ENCODE assay signal across 22 cellular contexts in genomic region chr12:115944392-115944742, GRCh38.
DNase-seq lines count a peak whose midpoint lies in the region; ATAC-seq, FAIRE-seq and TF ChIP-seq lines count a peak whose summit lies in the region.
"Had no signal": no experiment of that assay in that cellular context is flagged by ENCODE, and none has a peak within 500 bp of the region (broad histone marks: within the 10 kb centered on the region; RNA-seq: fewer than 3 reads in every experiment).

No MANE protein-coding gene starts in this region.

- H3K36me3 Mint-ChIP-seq in endodermal cell (ENCODE audit: low read depth) = no peaks in the 10 kb centered on the region
- H3K36me3 Mint-ChIP-seq: CD8-positive, alpha-beta T cell had no signal

- H3K36me3 ChIP-seq in HepG2 (replicated peaks in 1 of 2; ENCODE audit: control insufficient read depth in 1 of 2, insufficient read depth in 2 of 2, low read length in 2 of 2) (no peaks in the 10 kb centered on the region), right lobe of liver (no peaks in the 10 kb centered on the region), endodermal cell (ENCODE audit: control insufficient read depth, insufficient read depth, low read length) (no peaks in the 10 kb centered on the region), subcutaneous abdominal adipose tissue (ENCODE audit: control insufficient read depth in 5 of 5, insufficient read depth in 5 of 5, low read length in 5 of 5) (peaks cover 0 to 6% (median 0%) of the 10 kb centered on the region in 5 donors), heart right ventricle (no peaks in the 10 kb centered on the region)
- H3K36me3 ChIP-seq: BLaER1 treated with 17β-estradiol and CSF1 and Interleukin-3, amounts not matched to agents 10 nM and 100 nM had no signal

- H3K9me3 ChIP-seq in HepG2 (ENCODE audit: low read length) = no peaks in the 10 kb centered on the region
- no peaks in the 10 kb centered on the region for H3K9me3 ChIP-seq in right lobe of liver
- no peaks in the 10 kb centered on the region for H3K9me3 ChIP-seq in endodermal cell (ENCODE audit: control insufficient read depth, low read length)
- H3K9me3 ChIP-seq in subcutaneous abdominal adipose tissue (ENCODE audit: control insufficient read depth in 5 of 5, low read length in 5 of 5) = no peaks in the 10 kb centered on the region
- peaks cover 0 to 9% (median 0%) of the 10 kb centered on the region in 11 donors for H3K9me3 ChIP-seq in heart right ventricle
- H3K9me3 ChIP-seq: Caco-2 had no signal

- WGBS in HepG2 (ENCODE audit: low lambda C conversion rate) = 70% methylated on average over 8 of the region's 8 CpGs
- 94% methylated on average over 8 of the region's 8 CpGs for WGBS in right lobe of liver (ENCODE audit: insufficient coverage, low coverage, low lambda C conversion rate, missing lambda C conversion rate)
- WGBS in endodermal cell (ENCODE audit: insufficient coverage in 1 of 2, insufficient read length in 1 of 2), 2 experiments = 94 to 98% methylated on average over 6 to 8 of the region's 8 CpGs
- 97% methylated on average over 8 of the region's 8 CpGs for WGBS in heart right ventricle, 2 donors

- no peak for FAIRE-seq in HepG2 (lab: Jason Lieb, UNC)
- FAIRE-seq: A549, D721Med, G401.6, GM12891 had no signal

- DNase-seq in HepG2 (ENCODE audit: low spot score) = no peak
- DNase-seq in right lobe of liver = no peak
- peak; percentile 38 for DNase-seq in endodermal cell
- DNase-seq in foreskin fibroblast = no peak
- no peak for DNase-seq in heart right ventricle
- DNase-seq: AML-193; Caco-2; Calu3; CD4-positive, alpha-beta T cell; CD8-positive, alpha-beta T cell; DMS79 treated with DMSO at 0.1 percent for 48 hours; GF-D8 had no signal

- peaks cover 5% of the 10 kb centered on the region for H3K4me1 Mint-ChIP-seq in endodermal cell
- H3K4me1 Mint-ChIP-seq: B cell had no signal

- H2AFZ ChIP-seq in HepG2 (ENCODE audit: low read length) = peak overlapping the region; percentile 18

- no peak for TF ChIP-seq POLR2A in HepG2 (IDR thresholded peaks at IDR 0.05; ENCODE audit: insufficient read depth in 1 of 2, low read depth in 2 of 2, low read length in 2 of 2)
- no peak for TF ChIP-seq POLR2A in right lobe of liver (IDR thresholded peaks at IDR 0.05)

- in situ Hi-C loops in HepG2 (cut with HindIII; ENCODE audit: extremely low pct_ligation_motif_present, low pct_unique_long_range_greater_than_20kb) = no loop called here

- TF ChIP-seq EP300 in HepG2 (IDR thresholded peaks at IDR 0.05; ENCODE audit: low read depth in 2 of 2, low read length in 2 of 2) (no peak), HepG2 (CRISPR knock-in tag; IDR thresholded peaks at IDR 0.05; ENCODE audit: borderline replicate concordance) (no peak)

- BruUV-seq in HepG2 (replicated peaks; lab: Mats Ljungman, UMichigan) = no TSS peak

- no peak for ATAC-seq in HepG2
- no peak for ATAC-seq in right lobe of liver
- no peak for ATAC-seq in GM18858 (IDR thresholded peaks at IDR 0.05; ENCODE audit: unreplicated experiment)
- no peak for ATAC-seq in heart right ventricle
- ATAC-seq: A549; CD8-positive, alpha-beta T cell had no signal

- no peak overlapping the region for H3K27ac Mint-ChIP-seq in endodermal cell
- H3K27ac Mint-ChIP-seq: B cell; CD4-positive, alpha-beta T cell; CD8-positive, alpha-beta T cell had no signal

- no peaks in the 10 kb centered on the region for H3K79me2 ChIP-seq in HepG2 (ENCODE audit: insufficient read depth, low read length)

- intact Hi-C loops in HepG2 (cut with micrococcal nuclease; ENCODE audit: unreplicated experiment) = no loop called here
- intact Hi-C loops in right lobe of liver (cut with DNase I) = no loop called here
- intact Hi-C loops in heart right ventricle (cut with DNase I) = no loop called here

- H3K4me1 ChIP-seq in HepG2 (ENCODE audit: insufficient read depth, low read length) (peaks cover 26% of the 10 kb centered on the region), right lobe of liver (peaks cover 0 to 32% (median 3%) of the 10 kb centered on the region in 4 donors), endodermal cell (ENCODE audit: control insufficient read depth, insufficient read depth, low read length) (no peaks in the 10 kb centered on the region), subcutaneous abdominal adipose tissue (ENCODE audit: control insufficient read depth in 5 of 5, insufficient read depth in 5 of 5, low read length in 5 of 5) (peaks cover 0 to 24% (median 12%) of the 10 kb centered on the region in 5 donors), heart right ventricle (no peaks in the 10 kb centered on the region)
- H3K4me1 ChIP-seq: A549; BLaER1 treated with 17β-estradiol and CSF1 and Interleukin-3, amounts not matched to agents 10 nM and 100 nM; Caco-2 had no signal

- H3K9me3 Mint-ChIP-seq in endodermal cell = no peaks in the 10 kb centered on the region
- H3K9me3 Mint-ChIP-seq: CD4-positive, alpha-beta T cell; CD8-positive, alpha-beta T cell had no signal

- H3K9ac ChIP-seq in HepG2 (ENCODE audit: insufficient read depth, low read depth, low read length) = 0 out of 2 replicates have a peak overlapping the region, but pooled peaks have one; percentile 40
- H3K9ac ChIP-seq in endodermal cell (ENCODE audit: extremely low read depth, low read length, poor library complexity, severe bottlenecking) = no peak overlapping the region
- H3K9ac ChIP-seq in subcutaneous abdominal adipose tissue (ENCODE audit: low read length in 5 of 5) = peak overlapping the region in 1 of 5 donors; percentile 47
- H3K9ac ChIP-seq: BLaER1 treated with 17β-estradiol and CSF1 and Interleukin-3, amounts not matched to agents 10 nM and 100 nM had no signal

- POLR2A ChIA-PET in HepG2 (lab: Yijun Ruan, JAX) = no interaction called here

- no peak for TF ChIP-seq RAD21 in HepG2 (CRISPR knock-in tag; IDR thresholded peaks at IDR 0.05)

- TF ChIP-seq CTCF in HepG2 (CRISPR knock-in tag; IDR thresholded peaks at IDR 0.05) (no peak), right lobe of liver (IDR thresholded peaks at IDR 0.05) (no peak), endodermal cell (conservative IDR thresholded peaks at IDR 0.05) (no peak), foreskin fibroblast (IDR thresholded peaks at IDR 0.05; ENCODE audit: low read depth, low read length) (no peak), heart right ventricle (IDR thresholded peaks at IDR 0.05) (no peak)

- CTCF ChIA-PET in HepG2 (lab: Yijun Ruan, JAX; ENCODE audit: low intra/inter-chr PET ratio, low total read pairs) = interaction anchor here (0.6 to 1.7 kb wide), 2 partner anchors 22 to 1437 kb away, joined by 3 to 4 read pairs; no protein-coding TSS in a partner anchor

- H3K27me3 Mint-ChIP-seq in endodermal cell (ENCODE audit: insufficient read depth) = no peaks in the 10 kb centered on the region

- peak overlapping the region; percentile 62 for H3K27ac ChIP-seq in HepG2 (ENCODE audit: extremely low read length, insufficient read depth, low read length)
- peak overlapping the region in 1 of 3 donors; percentile 90 for H3K27ac ChIP-seq in right lobe of liver
- H3K27ac ChIP-seq in endodermal cell (ENCODE audit: low read depth, low read length) = no peak overlapping the region
- peak overlapping the region; percentile 51 for H3K27ac ChIP-seq in subcutaneous abdominal adipose tissue (ENCODE audit: low read depth, low read length)
- H3K27ac ChIP-seq in heart right ventricle = no peak overlapping the region
- H3K27ac ChIP-seq: 22Rv1; A549; BLaER1 treated with 17β-estradiol and CSF1 and Interleukin-3, amounts not matched to agents 10 nM and 100 nM; C4-2B had no signal

- 0 out of 6 replicates have a peak overlapping the region, but pooled peaks of 1 of the 3 experiments have one; percentile 43 for H3K4me3 ChIP-seq in HepG2 (replicated peaks in 1 of 3; ENCODE audit: insufficient read depth in 1 of 3, low read depth in 2 of 3, low read length in 3 of 3)
- H3K4me3 ChIP-seq in right lobe of liver = no peak overlapping the region
- no peak overlapping the region for H3K4me3 ChIP-seq in endodermal cell (ENCODE audit: low read length)
- no peak overlapping the region for H3K4me3 ChIP-seq in subcutaneous abdominal adipose tissue (ENCODE audit: low read depth in 1 of 5, low read length in 5 of 5)
- H3K4me3 ChIP-seq in foreskin fibroblast (ENCODE audit: low read depth in 1 of 2, low read length in 2 of 2) = no peak overlapping the region
- H3K4me3 ChIP-seq in heart right ventricle = no peak overlapping the region
- H3K4me3 ChIP-seq: A549; BLaER1 treated with 17β-estradiol and CSF1 and Interleukin-3, amounts not matched to agents 10 nM and 100 nM had no signal

- no peak overlapping the region for H3K4me3 Mint-ChIP-seq in endodermal cell
- H3K4me3 Mint-ChIP-seq: B cell; CD4-positive, alpha-beta T cell; CD8-positive, alpha-beta T cell had no signal

- H4K20me1 ChIP-seq in HepG2 (ENCODE audit: insufficient read depth, low read length) = no peaks in the 10 kb centered on the region
- H4K20me1 ChIP-seq: BLaER1 treated with 17β-estradiol and CSF1 and Interleukin-3, amounts not matched to agents 10 nM and 100 nM had no signal

- peak overlapping the region; percentile 71 for H3K4me2 ChIP-seq in HepG2 (ENCODE audit: low read depth, low read length)
- H3K4me2 ChIP-seq: A549; BLaER1 treated with 17β-estradiol and CSF1 and Interleukin-3, amounts not matched to agents 10 nM and 100 nM had no signal

- H3K27me3 ChIP-seq in HepG2 (ENCODE audit: control insufficient read depth in 1 of 2, insufficient read depth in 2 of 2, low read length in 2 of 2) (no peaks in the 10 kb centered on the region), right lobe of liver (no peaks in the 10 kb centered on the region), endodermal cell (ENCODE audit: control insufficient read depth, insufficient read depth, low read length, poor library complexity, severe bottlenecking) (no peaks in the 10 kb centered on the region), subcutaneous abdominal adipose tissue (ENCODE audit: control insufficient read depth in 5 of 5, insufficient read depth in 4 of 5, low read length in 5 of 5) (no peaks in the 10 kb centered on the region), heart right ventricle (peaks cover 0 to 3% (median 0%) of the 10 kb centered on the region in 7 donors)
- H3K27me3 ChIP-seq: BLaER1 treated with 17β-estradiol and CSF1 and Interleukin-3, amounts not matched to agents 10 nM and 100 nM had no signal

TF ChIP-seq in HepG2, 621 proteins besides CTCF, POLR2A, EP300 and RAD21 (continues in another document):
- TF ChIP-seq SMC3 (IDR thresholded peaks at IDR 0.05; ENCODE audit: low read length) = no peak

Comparison
In these comparisons a context has a peak if more than half of its experiments do, and no peak if none do; other contexts are left out.
1. H3K27ac ChIP-seq: peak in HepG2 (single experiment) and subcutaneous abdominal adipose tissue (single experiment); none in endodermal cell (single experiment) and heart right ventricle (0 of 10).